Comparison of ENCODE assay signal across 8 cellular contexts in the genomic region with DNA sequence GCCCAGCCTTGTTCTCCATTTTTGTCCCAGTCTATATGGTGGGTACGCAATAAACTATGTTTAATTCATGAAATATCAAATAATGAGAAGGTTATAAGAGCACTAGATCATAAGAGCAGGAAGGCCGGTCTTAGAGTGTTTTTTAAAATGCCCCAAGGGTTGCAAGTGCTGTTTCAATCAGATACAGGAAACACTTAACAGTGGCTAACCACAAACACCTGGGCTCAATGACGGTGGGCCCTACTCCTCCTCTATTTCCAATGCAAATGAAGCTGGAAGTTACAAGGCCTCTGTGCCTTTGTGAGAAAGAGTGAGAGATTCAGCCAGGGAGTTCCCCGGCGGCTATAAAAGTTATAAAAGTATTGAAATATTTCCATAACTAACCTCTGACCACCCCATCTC. TPM values are rescaled to one million over a fixed set of nuclear protein-coding genes. Genes with fewer than 3 reads are reported as not detected.
DNase-seq lines count a peak whose midpoint lies in the region; ATAC-seq and TF ChIP-seq lines count a peak whose summit lies in the region.

No MANE protein-coding gene starts in this region.

- no peak for TF ChIP-seq POLR2A in body of pancreas (IDR thresholded peaks at IDR 0.05)

- no peaks in the 10 kb centered on the region for H3K9me2 ChIP-seq in OCI-LY1 (ENCODE audit: low read depth, low read length)

- H3K9me3 ChIP-seq in OCI-LY1 (ENCODE audit: low read length) (peaks cover 9% of the 10 kb centered on the region; the same call in 1 of the 2 replicates), body of pancreas (no peaks in the 10 kb centered on the region)

- H3K27ac Mint-ChIP-seq in activated naive CD8-positive, alpha-beta T cell treated with anti-CD3 and anti-CD28 coated beads for 36 hours: peak overlapping the region; percentile 89

- H3K9me3 Mint-ChIP-seq in activated naive CD8-positive, alpha-beta T cell treated with anti-CD3 and anti-CD28 coated beads for 36 hours: peaks cover 31% of the 10 kb centered on the region

- H3K36me3 Mint-ChIP-seq in activated naive CD8-positive, alpha-beta T cell treated with anti-CD3 and anti-CD28 coated beads for 36 hours: peaks cover 26% of the 10 kb centered on the region

- TF ChIP-seq CTCF in OCI-LY1 (IDR thresholded peaks at IDR 0.05; ENCODE audit: low read length): no peak
- no peak for TF ChIP-seq CTCF in body of pancreas (IDR thresholded peaks at IDR 0.05)

- H3F3A ChIP-seq in OCI-LY1 (ENCODE audit: insufficient read depth, low read length): no peaks in the 10 kb centered on the region; the same call in 1 of the 2 replicates

- intact Hi-C loops in body of pancreas (cut with DNase I): no loop called here

- H3K36me3 ChIP-seq in OCI-LY1 (ENCODE audit: insufficient read depth, low read length) (peaks cover 11% of the 10 kb centered on the region; the same call in 1 of the 2 replicates), body of pancreas (replicated peaks in 1 of 2; ENCODE audit: insufficient read depth in 1 of 2, low read depth in 2 of 2) (no peaks in the 10 kb centered on the region)

- no peaks in the 10 kb centered on the region for H3K27me3 ChIP-seq in OCI-LY1 (ENCODE audit: insufficient read depth, low read length)
- H3K27me3 ChIP-seq in body of pancreas: no peaks in the 10 kb centered on the region

- no peaks in the 10 kb centered on the region for H4K20me1 ChIP-seq in OCI-LY1 (ENCODE audit: insufficient read depth, low read length)

- peaks cover 25% of the 10 kb centered on the region for H3K4me1 Mint-ChIP-seq in activated naive CD8-positive, alpha-beta T cell treated with anti-CD3 and anti-CD28 coated beads for 36 hours

- ATAC-seq in GM18907 (IDR thresholded peaks at IDR 0.05; ENCODE audit: unreplicated experiment): peak; percentile 98
- ATAC-seq in HG02970 (IDR thresholded peaks at IDR 0.05; ENCODE audit: low FRiP score, unreplicated experiment): peak; percentile 90
- no peak for ATAC-seq in body of pancreas

- H3K4me3 ChIP-seq in OCI-LY1 (ENCODE audit: low read depth, low read length, poor library complexity, severe bottlenecking) (peak overlapping the region; percentile 29), body of pancreas (no peak overlapping the region)

- peak overlapping the region; percentile 62 for H3K9ac ChIP-seq in OCI-LY1 (ENCODE audit: low read length)

- H3K4me3 Mint-ChIP-seq in activated naive CD8-positive, alpha-beta T cell treated with anti-CD3 and anti-CD28 coated beads for 36 hours: peak overlapping the region; percentile 57

- peaks cover 5% of the 10 kb centered on the region for H3K27me3 Mint-ChIP-seq in activated naive CD8-positive, alpha-beta T cell treated with anti-CD3 and anti-CD28 coated beads for 36 hours

- peak overlapping the region; percentile 99 for H3K27ac ChIP-seq in OCI-LY1 (ENCODE audit: low read depth, low read length, poor library complexity, severe bottlenecking)
- H3K27ac ChIP-seq in body of pancreas: no peak overlapping the region

- peak; percentile 72 for DNase-seq in activated naive CD8-positive, alpha-beta T cell treated with anti-CD3 and anti-CD28 coated beads for 36 hours
- DNase-seq in stimulated activated CD8-positive, alpha-beta memory T cell treated with anti-CD3 and anti-CD28 coated beads, Interleukin-12 subunit alpha, Interleukin-12 subunit beta, amount 100 ng/mL, for 1 hour (ENCODE audit: low read depth): peak; percentile 25
- DNase-seq in NCI-H82 treated with DMSO at 0.1 percent for 48 hours (lab: John Stamatoyannopoulos, UW; ENCODE audit: unreplicated experiment) (no peak), SW 1271 (lab: John Stamatoyannopoulos, UW) (no peak), body of pancreas (no peak)

- peak overlapping the region; percentile 62 for H3K4me2 ChIP-seq in OCI-LY1 (ENCODE audit: low read length)

- peaks cover 53% of the 10 kb centered on the region for H3K4me1 ChIP-seq in OCI-LY1 (ENCODE audit: insufficient read depth, low read length, severe bottlenecking)
- H3K4me1 ChIP-seq in body of pancreas: no peaks in the 10 kb centered on the region

- WGBS in body of pancreas, 2 donors: 70 to 83% methylated on average over 5 of the region's 5 CpGs

- no peak overlapping the region for H2AFZ ChIP-seq in OCI-LY1 (ENCODE audit: low read length)

- H3K79me2 ChIP-seq in OCI-LY1 (ENCODE audit: insufficient read depth, low read length): no peaks in the 10 kb centered on the region

RNA-seq across cellular contexts. Expression of a gene that starts 18.9 kb away (rescaled TPM):
- 10 to 100 TPM; 76.5 to 82.5 TPM for total RNA-seq in activated naive CD8-positive, alpha-beta T cell treated with anti-CD3 and anti-CD28 coated beads for 36 hours
- 10 to 100 TPM; 31.6 to 37.1 TPM for total RNA-seq in body of pancreas

RNA-seq across cellular contexts. Expression of a gene that starts 28.1 kb away (rescaled TPM):
- 10 to 100 TPM; 91.8 to 97.2 TPM for total RNA-seq in activated naive CD8-positive, alpha-beta T cell treated with anti-CD3 and anti-CD28 coated beads for 36 hours
- 1 to 10 TPM; 4.6 to 7.5 TPM for total RNA-seq in body of pancreas

RNA-seq across cellular contexts. Expression of a gene that starts 55.9 kb away (rescaled TPM):
- 10 to 100 TPM; 16.4 to 17.4 TPM for total RNA-seq in activated naive CD8-positive, alpha-beta T cell treated with anti-CD3 and anti-CD28 coated beads for 36 hours
- total RNA-seq in body of pancreas: 1 to 10 TPM; 6.2 to 9.2 TPM

Comparison
In these comparisons a context has a peak if more than half of its experiments do, and no peak if none do; other contexts are left out.
1. DNase-seq: peak in activated naive CD8-positive, alpha-beta T cell treated with anti-CD3 and anti-CD28 coated beads for 36 hours (single experiment) and stimulated activated CD8-positive, alpha-beta memory T cell treated with anti-CD3 and anti-CD28 coated beads, Interleukin-12 subunit alpha, Interleukin-12 subunit beta, amount 100 ng/mL, for 1 hour (single experiment); none in NCI-H82 treated with DMSO at 0.1 percent for 48 hours (single experiment), SW 1271 (0 of 2) and body of pancreas (0 of 4).
2. RNA of a gene that starts 28.1 kb away (total RNA-seq): 91.8 to 97.2 TPM in activated naive CD8-positive, alpha-beta T cell treated with anti-CD3 and anti-CD28 coated beads for 36 hours; 4.6 to 7.5 TPM in body of pancreas; every median in the first group is over 10 times any median in the second.